ENCODE assay signal across 13 cellular contexts in the genomic region with DNA sequence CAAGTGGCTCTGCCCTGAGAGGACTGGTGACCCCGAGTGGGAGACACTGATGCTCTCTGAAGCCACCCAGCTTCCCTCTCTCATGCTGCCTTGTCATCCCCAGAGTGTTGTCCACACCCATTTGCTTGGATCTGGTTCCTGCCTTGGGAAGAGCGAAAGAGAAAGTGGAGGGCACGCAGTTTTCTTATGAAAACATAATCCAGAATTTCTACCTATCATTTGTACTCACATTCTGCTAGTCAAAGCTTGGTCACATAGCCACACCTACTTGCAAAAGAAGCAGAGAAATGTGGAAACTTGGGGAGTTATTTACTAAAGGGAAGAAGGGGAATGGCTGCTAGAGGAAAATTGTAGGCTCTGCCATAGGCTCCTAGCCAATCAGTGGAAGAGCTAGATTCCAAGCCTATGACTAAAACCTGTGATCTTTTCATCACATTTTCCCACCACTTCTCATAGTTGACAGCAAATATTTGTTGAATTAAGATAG.
DNase-seq lines count a peak whose midpoint lies in the region; ATAC-seq, FAIRE-seq and TF ChIP-seq lines count a peak whose summit lies in the region.
"Had no signal": no experiment of that assay in that cellular context is flagged by ENCODE, and none has a peak within 500 bp of the region (broad histone marks: within the 10 kb centered on the region; RNA-seq: fewer than 3 reads in every experiment).

No MANE protein-coding gene starts in this region.

- peak; percentile 82 for FAIRE-seq in A549 (lab: Jason Lieb, UNC)

- H3K9me3 ChIP-seq in A549 (no peaks in the 10 kb centered on the region), mucosa of stomach (ENCODE audit: control insufficient read depth, low read length) (no peaks in the 10 kb centered on the region), Karpas-422 (ENCODE audit: low read length) (no peaks in the 10 kb centered on the region)
- H3K9me3 ChIP-seq: BE2C, ovary had no signal

- WGBS in A549 (ENCODE audit: missing lambda C conversion rate): 8% methylated on average over 3 of the region's 3 CpGs

- peak; percentile 79 to 83 for ATAC-seq in A549
- ATAC-seq: stimulated activated naive B cell treated with anti-CD40 and anti-IgM and Interleukin-4, amounts not matched to agents 10 μg/mL and 1 μg/mL and 100 μg/mL, for 72 hours had no signal

- TF ChIP-seq CTCF in A549 (IDR thresholded peaks at IDR 0.05) (no peak), epithelial cell of esophagus (IDR thresholded peaks at IDR 0.05; ENCODE audit: insufficient read depth, low read depth, low read length, missing control alignments) (no peak)

- peak; percentile 16 to 35; a peak in 3 of 5 replicates for TF ChIP-seq RAD21 in A549 (conservative IDR thresholded peaks at IDR 0.05 in 1 of 2, IDR thresholded peaks at IDR 0.05 in 1 of 2)

- peaks cover 5% of the 10 kb centered on the region; the same call in 1 of the 2 replicates for H4K20me1 ChIP-seq in Karpas-422 (ENCODE audit: insufficient read depth, low read depth, low read length)

- no peaks in the 10 kb centered on the region for H3K36me3 ChIP-seq in mucosa of stomach (ENCODE audit: control insufficient read depth, insufficient read depth, low read length)
- no peaks in the 10 kb centered on the region for H3K36me3 ChIP-seq in Karpas-422 (ENCODE audit: insufficient read depth, low read length)
- H3K36me3 ChIP-seq: BE2C, ovary had no signal

- peak overlapping the region; percentile 5 for H3K9ac ChIP-seq in mucosa of stomach (ENCODE audit: low read length)
- no peak overlapping the region for H3K9ac ChIP-seq in Karpas-422 (ENCODE audit: low read length)

- TF ChIP-seq POLR2A in A549 (IDR thresholded peaks at IDR 0.05; ENCODE audit: low read length): no peak

- H3K4me3 ChIP-seq in A549 (no peak overlapping the region), epithelial cell of esophagus (ENCODE audit: low read length) (peak overlapping the region; percentile 17), mucosa of stomach (ENCODE audit: low read length) (no peak overlapping the region), Karpas-422 (ENCODE audit: low read length) (no peak overlapping the region)
- H3K4me3 ChIP-seq: ovary had no signal

- peaks cover 93% of the 10 kb centered on the region for H3K4me1 ChIP-seq in A549
- peaks cover 28% of the 10 kb centered on the region for H3K4me1 ChIP-seq in mucosa of stomach (ENCODE audit: control insufficient read depth, insufficient read depth, low read length)
- peaks cover 7% of the 10 kb centered on the region for H3K4me1 ChIP-seq in Karpas-422 (ENCODE audit: low read length)
- H3K4me1 ChIP-seq: BE2C had no signal

- DNase-seq in A549 (ENCODE audit: low read depth in 1 of 2, low spot score in 1 of 2) (peak; percentile 84 to 95), LoVo (ENCODE audit: low spot score) (peak; percentile 60), epithelial cell of esophagus (ENCODE audit: low read depth) (peak; percentile 95), putamen (ENCODE audit: low spot score) (no peak), Karpas-422 (no peak), GDM1 (lab: John Stamatoyannopoulos, UW) (no peak)
- DNase-seq in effector CD4-positive, alpha-beta T cell: no peak
- DNase-seq: activated effector memory CD4-positive, alpha-beta T cell treated with anti-CD3 and anti-CD28 coated beads, Interleukin-2, amount 50 U/mL, for 16 hours; BE2C; glutamatergic neuron; ovary; stimulated activated naive B cell treated with anti-CD40 and anti-IgM and Interleukin-4, amounts not matched to agents 10 μg/mL and 1 μg/mL and 100 μg/mL, for 72 hours had no signal

- H3K4me2 ChIP-seq in A549 (peak overlapping the region; percentile 69), Karpas-422 (ENCODE audit: low read depth, low read length, poor library complexity, severe bottlenecking) (no peak overlapping the region)

- TF ChIP-seq EP300 in A549 (IDR thresholded peaks at IDR 0.05): peak; percentile 41 to 55; a peak in 2 of 5 replicates

- CTCF ChIA-PET in A549 (lab: Yijun Ruan, JAX): interaction anchor here (1.0 to 1.6 kb wide), 2 partner anchors 9 to 323 kb away, joined by 4 read pairs; no protein-coding TSS in a partner anchor

- POLR2A ChIA-PET in A549 (lab: Yijun Ruan, JAX): interaction anchor here (0.5 to 1.0 kb wide), 9 partner anchors 9 to 327 kb away, joined by 3 to 10 read pairs (median 3); a partner anchor contains a TSS

- no peaks in the 10 kb centered on the region for H3K79me2 ChIP-seq in Karpas-422 (ENCODE audit: low read length)

- no peak overlapping the region for H2AFZ ChIP-seq in Karpas-422 (ENCODE audit: low read length)

- H3K27ac ChIP-seq in A549 (peak overlapping the region; percentile 93 to 100), Karpas-422 (ENCODE audit: low read length) (no peak overlapping the region)
- H3K27ac ChIP-seq: ovary had no signal

- H3K27me3 ChIP-seq in mucosa of stomach (ENCODE audit: control insufficient read depth, insufficient read depth, low read length) (no peaks in the 10 kb centered on the region), Karpas-422 (ENCODE audit: low read length) (no peaks in the 10 kb centered on the region)
- H3K27me3 ChIP-seq: BE2C, ovary had no signal

- H3K9me2 ChIP-seq in Karpas-422 (replicated peaks; ENCODE audit: insufficient read depth, low read length): no peaks in the 10 kb centered on the region

TF ChIP-seq in A549, 52 proteins besides CTCF, POLR2A, EP300 and RAD21 (continues in another document):
- TF ChIP-seq HDAC2 (IDR thresholded peaks at IDR 0.05) (no peak), EHMT2 (IDR thresholded peaks at IDR 0.05; ENCODE audit: low read depth) (no peak), TP53 (CRISPR knock-in tag; IDR thresholded peaks at IDR 0.05) (no peak), HEYL (CRISPR knock-in tag; IDR thresholded peaks at IDR 0.05) (no peak), BHLHE40 (IDR thresholded peaks at IDR 0.05; ENCODE audit: low read depth, low read length) (no peak), CBX8 (IDR thresholded peaks at IDR 0.05) (no peak), RFX5 (IDR thresholded peaks at IDR 0.05) (peak; percentile 25; the same call in 1 of the 2 replicates), TFCP2L1 (CRISPR knock-in tag; IDR thresholded peaks at IDR 0.05) (no peak), RCOR1 (IDR thresholded peaks at IDR 0.05; ENCODE audit: low read depth, low read length) (no peak), HOXB13 (CRISPR knock-in tag; IDR thresholded peaks at IDR 0.05; ENCODE audit: low read depth) (no peak), MAFK (IDR thresholded peaks at IDR 0.05; ENCODE audit: partially characterized antibody) (peak; percentile 57), NFE2L2 (conservative IDR thresholded peaks at IDR 0.05; ENCODE audit: low read length) (no peak), PHF8 (IDR thresholded peaks at IDR 0.05; ENCODE audit: borderline replicate concordance, low read depth) (no peak), HOXA7 (CRISPR knock-in tag; IDR thresholded peaks at IDR 0.05) (no peak), MYC (IDR thresholded peaks at IDR 0.05; ENCODE audit: borderline replicate concordance, low read length) (no peak), RNF2 (IDR thresholded peaks at IDR 0.05; ENCODE audit: borderline replicate concordance, low read depth) (no peak), ZSCAN20 (CRISPR knock-in tag; IDR thresholded peaks at IDR 0.05) (no peak), CEBPB (IDR thresholded peaks at IDR 0.05) (peak; percentile 40 to 81; a peak in 2 of 4 replicates), ESRRA (IDR thresholded peaks at IDR 0.05; ENCODE audit: borderline replicate concordance, low read length) (no peak)
- TF ChIP-seq, protein P1, sequence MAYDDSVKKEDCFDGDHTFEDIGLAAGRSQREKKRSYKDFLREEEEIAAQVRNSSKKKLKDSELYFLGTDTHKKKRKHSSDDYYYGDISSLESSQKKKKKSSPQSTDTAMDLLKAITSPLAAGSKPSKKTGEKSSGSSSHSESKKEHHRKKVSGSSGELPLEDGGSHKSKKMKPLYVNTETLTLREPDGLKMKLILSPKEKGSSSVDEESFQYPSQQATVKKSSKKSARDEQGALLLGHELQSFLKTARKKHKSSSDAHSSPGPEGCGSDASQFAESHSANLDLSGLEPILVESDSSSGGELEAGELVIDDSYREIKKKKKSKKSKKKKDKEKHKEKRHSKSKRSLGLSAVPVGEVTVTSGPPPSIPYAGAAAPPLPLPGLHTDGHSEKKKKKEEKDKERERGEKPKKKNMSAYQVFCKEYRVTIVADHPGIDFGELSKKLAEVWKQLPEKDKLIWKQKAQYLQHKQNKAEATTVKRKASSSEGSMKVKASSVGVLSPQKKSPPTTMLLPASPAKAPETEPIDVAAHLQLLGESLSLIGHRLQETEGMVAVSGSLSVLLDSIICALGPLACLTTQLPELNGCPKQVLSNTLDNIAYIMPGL (CRISPR knock-in tag; IDR thresholded peaks at IDR 0.05; ENCODE audit: borderline replicate concordance): no peak
- TF ChIP-seq, protein P2, sequence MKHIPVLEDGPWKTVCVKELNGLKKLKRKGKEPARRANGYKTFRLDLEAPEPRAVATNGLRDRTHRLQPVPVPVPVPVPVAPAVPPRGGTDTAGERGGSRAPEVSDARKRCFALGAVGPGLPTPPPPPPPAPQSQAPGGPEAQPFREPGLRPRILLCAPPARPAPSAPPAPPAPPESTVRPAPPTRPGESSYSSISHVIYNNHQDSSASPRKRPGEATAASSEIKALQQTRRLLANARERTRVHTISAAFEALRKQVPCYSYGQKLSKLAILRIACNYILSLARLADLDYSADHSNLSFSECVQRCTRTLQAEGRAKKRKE (CRISPR knock-in tag; IDR thresholded peaks at IDR 0.05; ENCODE audit: low read depth): 0 out of 2 replicates have a peak, but pooled peaks have one; percentile 44
- TF ChIP-seq, protein P3, sequence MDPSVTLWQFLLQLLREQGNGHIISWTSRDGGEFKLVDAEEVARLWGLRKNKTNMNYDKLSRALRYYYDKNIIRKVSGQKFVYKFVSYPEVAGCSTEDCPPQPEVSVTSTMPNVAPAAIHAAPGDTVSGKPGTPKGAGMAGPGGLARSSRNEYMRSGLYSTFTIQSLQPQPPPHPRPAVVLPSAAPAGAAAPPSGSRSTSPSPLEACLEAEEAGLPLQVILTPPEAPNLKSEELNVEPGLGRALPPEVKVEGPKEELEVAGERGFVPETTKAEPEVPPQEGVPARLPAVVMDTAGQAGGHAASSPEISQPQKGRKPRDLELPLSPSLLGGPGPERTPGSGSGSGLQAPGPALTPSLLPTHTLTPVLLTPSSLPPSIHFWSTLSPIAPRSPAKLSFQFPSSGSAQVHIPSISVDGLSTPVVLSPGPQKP (IDR thresholded peaks at IDR 0.05; ENCODE audit: low read depth, low read length): no peak

Comparison
In these comparisons a context has a peak if more than half of its experiments do, and no peak if none do; other contexts are left out.
1. DNase-seq: peak in A549 (2 of 2), LoVo (single experiment) and epithelial cell of esophagus (single experiment); none in putamen (single experiment), effector CD4-positive, alpha-beta T cell (single experiment), Karpas-422 (single experiment) and GDM1 (single experiment).